In the genomic region with DNA sequence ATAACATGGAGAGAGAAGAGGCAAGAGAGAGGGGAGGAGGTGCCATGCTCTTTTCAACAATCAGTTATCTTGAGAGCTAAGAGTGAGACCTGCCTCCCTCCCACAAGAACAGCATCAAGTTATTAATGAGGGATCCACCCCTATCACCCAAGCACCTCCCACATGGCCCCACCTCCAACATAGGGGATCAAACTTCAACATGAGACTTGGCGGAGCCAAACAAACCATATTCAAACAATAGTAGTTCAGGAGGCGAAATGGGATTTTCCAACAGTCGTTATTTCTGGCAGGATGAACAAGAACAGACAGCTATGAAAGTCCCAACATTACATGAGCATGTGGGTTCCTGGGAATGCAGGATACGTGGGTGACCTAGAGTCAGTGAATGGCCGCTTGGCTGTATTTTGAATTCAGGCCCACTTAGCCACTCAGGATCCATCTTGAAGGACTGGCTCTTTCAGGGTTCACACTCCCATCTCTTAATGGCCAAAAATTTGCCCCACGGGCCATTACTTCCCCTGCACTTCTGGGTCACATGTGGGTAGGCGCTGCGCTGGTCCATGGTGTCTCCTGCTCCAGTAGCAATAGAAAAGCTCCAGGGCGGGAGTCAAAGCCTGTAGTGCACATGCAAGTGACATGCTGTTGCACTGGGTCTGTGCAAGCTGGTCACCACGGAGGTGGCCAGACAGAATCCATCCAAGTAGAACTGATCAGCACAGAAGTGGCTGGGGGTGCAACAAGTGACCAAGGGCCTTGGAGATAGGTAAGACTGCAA, we compare ENCODE assay signal across 1 cellular context.
TF ChIP-seq lines count a peak whose summit lies in the region.

No MANE protein-coding gene starts in this region.

TF ChIP-seq in HepG2, 621 proteins besides CTCF, POLR2A, EP300 and RAD21 (continued from another document and continues in another):
- TF ChIP-seq, protein P1, sequence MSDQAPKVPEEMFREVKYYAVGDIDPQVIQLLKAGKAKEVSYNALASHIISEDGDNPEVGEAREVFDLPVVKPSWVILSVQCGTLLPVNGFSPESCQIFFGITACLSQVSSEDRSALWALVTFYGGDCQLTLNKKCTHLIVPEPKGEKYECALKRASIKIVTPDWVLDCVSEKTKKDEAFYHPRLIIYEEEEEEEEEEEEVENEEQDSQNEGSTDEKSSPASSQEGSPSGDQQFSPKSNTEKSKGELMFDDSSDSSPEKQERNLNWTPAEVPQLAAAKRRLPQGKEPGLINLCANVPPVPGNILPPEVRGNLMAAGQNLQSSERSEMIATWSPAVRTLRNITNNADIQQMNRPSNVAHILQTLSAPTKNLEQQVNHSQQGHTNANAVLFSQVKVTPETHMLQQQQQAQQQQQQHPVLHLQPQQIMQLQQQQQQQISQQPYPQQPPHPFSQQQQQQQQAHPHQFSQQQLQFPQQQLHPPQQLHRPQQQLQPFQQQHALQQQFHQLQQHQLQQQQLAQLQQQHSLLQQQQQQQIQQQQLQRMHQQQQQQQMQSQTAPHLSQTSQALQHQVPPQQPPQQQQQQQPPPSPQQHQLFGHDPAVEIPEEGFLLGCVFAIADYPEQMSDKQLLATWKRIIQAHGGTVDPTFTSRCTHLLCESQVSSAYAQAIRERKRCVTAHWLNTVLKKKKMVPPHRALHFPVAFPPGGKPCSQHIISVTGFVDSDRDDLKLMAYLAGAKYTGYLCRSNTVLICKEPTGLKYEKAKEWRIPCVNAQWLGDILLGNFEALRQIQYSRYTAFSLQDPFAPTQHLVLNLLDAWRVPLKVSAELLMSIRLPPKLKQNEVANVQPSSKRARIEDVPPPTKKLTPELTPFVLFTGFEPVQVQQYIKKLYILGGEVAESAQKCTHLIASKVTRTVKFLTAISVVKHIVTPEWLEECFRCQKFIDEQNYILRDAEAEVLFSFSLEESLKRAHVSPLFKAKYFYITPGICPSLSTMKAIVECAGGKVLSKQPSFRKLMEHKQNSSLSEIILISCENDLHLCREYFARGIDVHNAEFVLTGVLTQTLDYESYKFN (CRISPR knock-in tag; conservative IDR thresholded peaks at IDR 0.05), result peak; percentile 55
- TF ChIP-seq ZIK1 (CRISPR knock-in tag; IDR thresholded peaks at IDR 0.05; ENCODE audit: borderline replicate concordance, low read depth), result no peak
- no peak for TF ChIP-seq SRSF1 (optimal IDR thresholded peaks at IDR 0.05; ENCODE audit: low read depth, low read length)
- TF ChIP-seq, protein P2, sequence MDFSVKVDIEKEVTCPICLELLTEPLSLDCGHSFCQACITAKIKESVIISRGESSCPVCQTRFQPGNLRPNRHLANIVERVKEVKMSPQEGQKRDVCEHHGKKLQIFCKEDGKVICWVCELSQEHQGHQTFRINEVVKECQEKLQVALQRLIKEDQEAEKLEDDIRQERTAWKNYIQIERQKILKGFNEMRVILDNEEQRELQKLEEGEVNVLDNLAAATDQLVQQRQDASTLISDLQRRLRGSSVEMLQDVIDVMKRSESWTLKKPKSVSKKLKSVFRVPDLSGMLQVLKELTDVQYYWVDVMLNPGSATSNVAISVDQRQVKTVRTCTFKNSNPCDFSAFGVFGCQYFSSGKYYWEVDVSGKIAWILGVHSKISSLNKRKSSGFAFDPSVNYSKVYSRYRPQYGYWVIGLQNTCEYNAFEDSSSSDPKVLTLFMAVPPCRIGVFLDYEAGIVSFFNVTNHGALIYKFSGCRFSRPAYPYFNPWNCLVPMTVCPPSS (IDR thresholded peaks at IDR 0.05), result no peak
- no peak for TF ChIP-seq NFE2 (CRISPR knock-in tag; IDR thresholded peaks at IDR 0.05)
- no peak for TF ChIP-seq ZNF674 (CRISPR knock-in tag; IDR thresholded peaks at IDR 0.05; ENCODE audit: low read depth)
- no peak for TF ChIP-seq ZNF12 (CRISPR knock-in tag; IDR thresholded peaks at IDR 0.05)
- TF ChIP-seq HNRNPL (IDR thresholded peaks at IDR 0.05; ENCODE audit: low read depth, low read length), result no peak
- TF ChIP-seq ZNF430 (CRISPR knock-in tag; IDR thresholded peaks at IDR 0.05), result no peak
- TF ChIP-seq ZFP1 (CRISPR knock-in tag; IDR thresholded peaks at IDR 0.05), result no peak
- no peak for TF ChIP-seq KDM2A (CRISPR knock-in tag; IDR thresholded peaks at IDR 0.05; ENCODE audit: borderline replicate concordance, low read depth)
- no peak for TF ChIP-seq GFI1 (CRISPR knock-in tag; IDR thresholded peaks at IDR 0.05; ENCODE audit: borderline replicate concordance)
- TF ChIP-seq POGZ (CRISPR knock-in tag; IDR thresholded peaks at IDR 0.05), result no peak
- TF ChIP-seq ZNF747 (CRISPR knock-in tag; IDR thresholded peaks at IDR 0.05; ENCODE audit: borderline replicate concordance), result no peak
- TF ChIP-seq TBL1XR1 (IDR thresholded peaks at IDR 0.05; ENCODE audit: borderline replicate concordance, low read length, partially characterized antibody), result no peak
- 0 out of 2 replicates have a peak, but pooled peaks have one; percentile 19 for TF ChIP-seq ZNF615 (CRISPR knock-in tag; IDR thresholded peaks at IDR 0.05; ENCODE audit: borderline replicate concordance)
- TF ChIP-seq ZNF589 (CRISPR knock-in tag; conservative IDR thresholded peaks at IDR 0.05), result no peak
- peak; percentile 45; the same call in 1 of the 2 replicates for TF ChIP-seq RELA (CRISPR knock-in tag; IDR thresholded peaks at IDR 0.05)
- no peak for TF ChIP-seq SP2 (CRISPR knock-in tag; IDR thresholded peaks at IDR 0.05)
- 0 out of 2 replicates have a peak, but pooled peaks have one; percentile 41 for TF ChIP-seq IRF2 (CRISPR knock-in tag; IDR thresholded peaks at IDR 0.05)
- TF ChIP-seq ZFP36L2 (CRISPR knock-in tag; IDR thresholded peaks at IDR 0.05), result no peak
- no peak for TF ChIP-seq CENPX (CRISPR knock-in tag; IDR thresholded peaks at IDR 0.05)
- TF ChIP-seq ZNF354B (CRISPR knock-in tag; IDR thresholded peaks at IDR 0.05), result no peak
- TF ChIP-seq THYN1 (CRISPR knock-in tag; IDR thresholded peaks at IDR 0.05; ENCODE audit: borderline replicate concordance, low read depth), result no peak
- no peak for TF ChIP-seq ZNF709 (CRISPR knock-in tag; IDR thresholded peaks at IDR 0.05)
- no peak; the same call in 1 of the 2 replicates for TF ChIP-seq KDM5B (CRISPR knock-in tag; IDR thresholded peaks at IDR 0.05; ENCODE audit: borderline replicate concordance)
- TF ChIP-seq ZC3H13 (CRISPR knock-in tag; IDR thresholded peaks at IDR 0.05), result no peak
- peak; percentile 22; the same call in 1 of the 2 replicates for TF ChIP-seq POLR2G (IDR thresholded peaks at IDR 0.05; ENCODE audit: low read depth, low read length)
- no peak for TF ChIP-seq PHF8 (CRISPR knock-in tag; IDR thresholded peaks at IDR 0.05)
- peak; percentile 43 for TF ChIP-seq TEAD3 (CRISPR knock-in tag; optimal IDR thresholded peaks at IDR 0.05; ENCODE audit: borderline replicate concordance)
- TF ChIP-seq, protein P3, sequence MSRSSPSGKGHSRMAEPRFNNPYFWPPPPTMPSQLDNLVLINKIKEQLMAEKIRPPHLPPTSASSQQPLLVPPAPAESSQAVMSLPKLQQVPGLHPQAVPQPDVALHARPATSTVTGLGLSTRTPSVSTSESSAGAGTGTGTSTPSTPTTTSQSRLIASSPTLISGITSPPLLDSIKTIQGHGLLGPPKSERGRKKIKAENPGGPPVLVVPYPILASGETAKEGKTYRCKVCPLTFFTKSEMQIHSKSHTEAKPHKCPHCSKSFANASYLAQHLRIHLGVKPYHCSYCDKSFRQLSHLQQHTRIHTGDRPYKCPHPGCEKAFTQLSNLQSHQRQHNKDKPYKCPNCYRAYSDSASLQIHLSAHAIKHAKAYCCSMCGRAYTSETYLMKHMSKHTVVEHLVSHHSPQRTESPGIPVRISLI (CRISPR knock-in tag; IDR thresholded peaks at IDR 0.05; ENCODE audit: borderline replicate concordance), result no peak
- no peak for TF ChIP-seq ZNF484 (CRISPR knock-in tag; IDR thresholded peaks at IDR 0.05; ENCODE audit: borderline replicate concordance, low read depth)
- no peak for TF ChIP-seq GABPB1 (CRISPR knock-in tag; IDR thresholded peaks at IDR 0.05)
- TF ChIP-seq CBX1 (IDR thresholded peaks at IDR 0.05; ENCODE audit: low read depth), result no peak
- no peak for TF ChIP-seq RBM39 (IDR thresholded peaks at IDR 0.05; ENCODE audit: low read depth, low read length, poor library complexity, severe bottlenecking)
- TF ChIP-seq PHF21A (CRISPR knock-in tag; IDR thresholded peaks at IDR 0.05), result 0 out of 2 replicates have a peak, but pooled peaks have one; percentile 44
- TF ChIP-seq, protein P4, sequence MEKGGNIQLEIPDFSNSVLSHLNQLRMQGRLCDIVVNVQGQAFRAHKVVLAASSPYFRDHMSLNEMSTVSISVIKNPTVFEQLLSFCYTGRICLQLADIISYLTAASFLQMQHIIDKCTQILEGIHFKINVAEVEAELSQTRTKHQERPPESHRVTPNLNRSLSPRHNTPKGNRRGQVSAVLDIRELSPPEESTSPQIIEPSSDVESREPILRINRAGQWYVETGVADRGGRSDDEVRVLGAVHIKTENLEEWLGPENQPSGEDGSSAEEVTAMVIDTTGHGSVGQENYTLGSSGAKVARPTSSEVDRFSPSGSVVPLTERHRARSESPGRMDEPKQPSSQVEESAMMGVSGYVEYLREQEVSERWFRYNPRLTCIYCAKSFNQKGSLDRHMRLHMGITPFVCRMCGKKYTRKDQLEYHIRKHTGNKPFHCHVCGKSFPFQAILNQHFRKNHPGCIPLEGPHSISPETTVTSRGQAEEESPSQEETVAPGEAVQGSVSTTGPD (CRISPR knock-in tag; IDR thresholded peaks at IDR 0.05), result no peak
- no peak for TF ChIP-seq KMT2B (CRISPR knock-in tag; IDR thresholded peaks at IDR 0.05)
- TF ChIP-seq TBX2 (CRISPR knock-in tag; IDR thresholded peaks at IDR 0.05; ENCODE audit: borderline replicate concordance), result peak; percentile 45; the same call in 1 of the 2 replicates
- TF ChIP-seq KAT8 (CRISPR knock-in tag; IDR thresholded peaks at IDR 0.05), result peak; percentile 48; the same call in 1 of the 2 replicates
- TF ChIP-seq ZNF557 (CRISPR knock-in tag; IDR thresholded peaks at IDR 0.05), result no peak
- TF ChIP-seq HMG20B (CRISPR knock-in tag; conservative IDR thresholded peaks at IDR 0.05), result no peak
- TF ChIP-seq, protein P5, sequence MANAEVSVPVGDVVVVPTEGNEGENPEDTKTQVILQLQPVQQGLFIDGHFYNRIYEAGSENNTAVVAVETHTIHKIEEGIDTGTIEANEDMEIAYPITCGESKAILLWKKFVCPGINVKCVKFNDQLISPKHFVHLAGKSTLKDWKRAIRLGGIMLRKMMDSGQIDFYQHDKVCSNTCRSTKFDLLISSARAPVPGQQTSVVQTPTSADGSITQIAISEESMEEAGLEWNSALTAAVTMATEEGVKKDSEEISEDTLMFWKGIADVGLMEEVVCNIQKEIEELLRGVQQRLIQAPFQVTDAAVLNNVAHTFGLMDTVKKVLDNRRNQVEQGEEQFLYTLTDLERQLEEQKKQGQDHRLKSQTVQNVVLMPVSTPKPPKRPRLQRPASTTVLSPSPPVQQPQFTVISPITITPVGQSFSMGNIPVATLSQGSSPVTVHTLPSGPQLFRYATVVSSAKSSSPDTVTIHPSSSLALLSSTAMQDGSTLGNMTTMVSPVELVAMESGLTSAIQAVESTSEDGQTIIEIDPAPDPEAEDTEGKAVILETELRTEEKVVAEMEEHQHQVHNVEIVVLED (CRISPR knock-in tag; IDR thresholded peaks at IDR 0.05; ENCODE audit: borderline replicate concordance), result 0 out of 2 replicates have a peak, but pooled peaks have one; percentile 26
- TF ChIP-seq, protein P6, sequence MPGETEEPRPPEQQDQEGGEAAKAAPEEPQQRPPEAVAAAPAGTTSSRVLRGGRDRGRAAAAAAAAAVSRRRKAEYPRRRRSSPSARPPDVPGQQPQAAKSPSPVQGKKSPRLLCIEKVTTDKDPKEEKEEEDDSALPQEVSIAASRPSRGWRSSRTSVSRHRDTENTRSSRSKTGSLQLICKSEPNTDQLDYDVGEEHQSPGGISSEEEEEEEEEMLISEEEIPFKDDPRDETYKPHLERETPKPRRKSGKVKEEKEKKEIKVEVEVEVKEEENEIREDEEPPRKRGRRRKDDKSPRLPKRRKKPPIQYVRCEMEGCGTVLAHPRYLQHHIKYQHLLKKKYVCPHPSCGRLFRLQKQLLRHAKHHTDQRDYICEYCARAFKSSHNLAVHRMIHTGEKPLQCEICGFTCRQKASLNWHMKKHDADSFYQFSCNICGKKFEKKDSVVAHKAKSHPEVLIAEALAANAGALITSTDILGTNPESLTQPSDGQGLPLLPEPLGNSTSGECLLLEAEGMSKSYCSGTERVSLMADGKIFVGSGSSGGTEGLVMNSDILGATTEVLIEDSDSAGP (CRISPR knock-in tag; IDR thresholded peaks at IDR 0.05; ENCODE audit: borderline replicate concordance), result peak; percentile 49; the same call in 1 of the 2 replicates
- no peak for TF ChIP-seq ZSCAN20 (CRISPR knock-in tag; IDR thresholded peaks at IDR 0.05; ENCODE audit: borderline replicate concordance)
- TF ChIP-seq, protein P7, sequence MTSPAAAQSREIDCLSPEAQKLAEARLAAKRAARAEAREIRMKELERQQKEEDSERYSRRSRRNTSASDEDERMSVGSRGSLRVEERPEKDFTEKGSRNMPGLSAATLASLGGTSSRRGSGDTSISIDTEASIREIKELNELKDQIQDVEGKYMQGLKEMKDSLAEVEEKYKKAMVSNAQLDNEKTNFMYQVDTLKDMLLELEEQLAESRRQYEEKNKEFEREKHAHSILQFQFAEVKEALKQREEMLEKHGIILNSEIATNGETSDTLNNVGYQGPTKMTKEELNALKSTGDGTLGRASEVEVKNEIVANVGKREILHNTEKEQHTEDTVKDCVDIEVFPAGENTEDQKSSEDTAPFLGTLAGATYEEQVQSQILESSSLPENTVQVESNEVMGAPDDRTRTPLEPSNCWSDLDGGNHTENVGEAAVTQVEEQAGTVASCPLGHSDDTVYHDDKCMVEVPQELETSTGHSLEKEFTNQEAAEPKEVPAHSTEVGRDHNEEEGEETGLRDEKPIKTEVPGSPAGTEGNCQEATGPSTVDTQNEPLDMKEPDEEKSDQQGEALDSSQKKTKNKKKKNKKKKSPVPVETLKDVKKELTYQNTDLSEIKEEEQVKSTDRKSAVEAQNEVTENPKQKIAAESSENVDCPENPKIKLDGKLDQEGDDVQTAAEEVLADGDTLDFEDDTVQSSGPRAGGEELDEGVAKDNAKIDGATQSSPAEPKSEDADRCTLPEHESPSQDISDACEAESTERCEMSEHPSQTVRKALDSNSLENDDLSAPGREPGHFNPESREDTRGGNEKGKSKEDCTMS (CRISPR knock-in tag; conservative IDR thresholded peaks at IDR 0.05), result no peak
- no peak for TF ChIP-seq ZNF619 (CRISPR knock-in tag; IDR thresholded peaks at IDR 0.05)
- no peak for TF ChIP-seq ZFYVE20 (CRISPR knock-in tag; IDR thresholded peaks at IDR 0.05; ENCODE audit: borderline replicate concordance, low read depth)
- TF ChIP-seq MTF1 (CRISPR knock-in tag; IDR thresholded peaks at IDR 0.05), result no peak
- TF ChIP-seq, protein P8, sequence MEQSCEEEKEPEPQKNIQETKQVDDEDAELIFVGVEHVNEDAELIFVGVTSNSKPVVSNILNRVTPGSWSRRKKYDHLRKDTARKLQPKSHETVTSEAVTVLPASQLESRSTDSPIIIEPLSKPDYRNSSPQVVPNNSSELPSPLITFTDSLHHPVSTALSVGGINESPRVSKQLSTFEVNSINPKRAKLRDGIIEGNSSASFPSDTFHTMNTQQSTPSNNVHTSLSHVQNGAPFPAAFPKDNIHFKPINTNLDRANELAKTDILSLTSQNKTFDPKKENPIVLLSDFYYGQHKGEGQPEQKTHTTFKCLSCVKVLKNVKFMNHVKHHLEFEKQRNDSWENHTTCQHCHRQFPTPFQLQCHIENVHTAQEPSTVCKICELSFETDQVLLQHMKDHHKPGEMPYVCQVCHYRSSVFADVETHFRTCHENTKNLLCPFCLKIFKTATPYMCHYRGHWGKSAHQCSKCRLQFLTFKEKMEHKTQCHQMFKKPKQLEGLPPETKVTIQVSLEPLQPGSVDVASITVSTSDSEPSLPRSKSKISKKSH (CRISPR knock-in tag; IDR thresholded peaks at IDR 0.05; ENCODE audit: borderline replicate concordance), result no peak
- TF ChIP-seq, protein P9, sequence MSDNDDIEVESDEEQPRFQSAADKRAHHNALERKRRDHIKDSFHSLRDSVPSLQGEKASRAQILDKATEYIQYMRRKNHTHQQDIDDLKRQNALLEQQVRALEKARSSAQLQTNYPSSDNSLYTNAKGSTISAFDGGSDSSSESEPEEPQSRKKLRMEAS (IDR thresholded peaks at IDR 0.05), result peak; percentile 17; the same call in 1 of the 2 replicates
